Comparison of ENCODE assay signal across 17 cellular contexts in genomic region chr7:97313900-97314299, GRCh38.
DNase-seq lines count a peak whose midpoint lies in the region; ATAC-seq and TF ChIP-seq lines count a peak whose summit lies in the region.
"Had no signal": no experiment of that assay in that cellular context is flagged by ENCODE, and none has a peak within 500 bp of the region (broad histone marks: within the 10 kb centered on the region; RNA-seq: fewer than 3 reads in every experiment).

No MANE protein-coding gene starts in this region.

- H3K27ac Mint-ChIP-seq in GM23338 (no peak overlapping the region), endodermal cell (no peak overlapping the region)
- no peak overlapping the region for H3K27ac Mint-ChIP-seq in T-helper 2 cell treated with Interferon-gamma antibody and Interleukin-4, amounts not matched to agents 5 μg/mL and 100 μg/mL, for 36 hours
- H3K27ac Mint-ChIP-seq: CD14-positive monocyte; CD4-positive, alpha-beta memory T cell; HFFc6 had no signal

- TF ChIP-seq CTCF in GM23338 (conservative IDR thresholded peaks at IDR 0.05; ENCODE audit: low read depth in 2 of 2) (no peak), endodermal cell (conservative IDR thresholded peaks at IDR 0.05) (no peak), osteoblast (IDR thresholded peaks at IDR 0.05; ENCODE audit: extremely low read depth, low read depth, low read length) (no peak)

- H3K9me2 ChIP-seq in GM23338 (ENCODE audit: insufficient read depth) = peaks cover 8% of the 10 kb centered on the region; the same call in 1 of the 2 replicates

- no peaks in the 10 kb centered on the region for H4K20me1 ChIP-seq in GM23338 (replicated peaks; ENCODE audit: insufficient read depth)
- H4K20me1 ChIP-seq in osteoblast (ENCODE audit: insufficient read depth, low read length) = no peaks in the 10 kb centered on the region
- H4K20me1 ChIP-seq: BLaER1 had no signal

- H3K36me3 ChIP-seq in GM23338 (ENCODE audit: insufficient read depth) = peaks cover 6% of the 10 kb centered on the region; the same call in 1 of the 2 replicates
- no peaks in the 10 kb centered on the region for H3K36me3 ChIP-seq in HUES64 (ENCODE audit: insufficient read depth, low read length)
- H3K36me3 ChIP-seq in endodermal cell (ENCODE audit: control insufficient read depth, insufficient read depth, low read length) = no peaks in the 10 kb centered on the region
- no peaks in the 10 kb centered on the region for H3K36me3 ChIP-seq in osteoblast (ENCODE audit: insufficient read depth, low read length)
- H3K36me3 ChIP-seq: BLaER1 had no signal

- no peaks in the 10 kb centered on the region for H3F3A ChIP-seq in GM23338 (replicated peaks; ENCODE audit: low read depth)

- H3K4me3 Mint-ChIP-seq in GM23338 = no peak overlapping the region
- no peak overlapping the region for H3K4me3 Mint-ChIP-seq in endodermal cell
- H3K4me3 Mint-ChIP-seq in T-helper 2 cell treated with Interferon-gamma antibody and Interleukin-4, amounts not matched to agents 5 μg/mL and 100 μg/mL, for 36 hours = no peak overlapping the region
- H3K4me3 Mint-ChIP-seq: CD14-positive monocyte; CD4-positive, alpha-beta memory T cell; HFFc6 had no signal

- H3K27ac ChIP-seq in GM23338 (ENCODE audit: low read depth) (no peak overlapping the region), HUES64 (ENCODE audit: low read depth, low read length) (peak overlapping the region; percentile 56; the same call in 1 of the 2 replicates), endodermal cell (ENCODE audit: low read depth, low read length) (no peak overlapping the region), osteoblast (ENCODE audit: low read depth, low read length) (no peak overlapping the region)
- H3K27ac ChIP-seq: BLaER1 had no signal

- no peaks in the 10 kb centered on the region for H3K4me1 ChIP-seq in GM23338 (ENCODE audit: insufficient read depth)
- H3K4me1 ChIP-seq in HUES64 (ENCODE audit: insufficient read depth, low read length) = no peaks in the 10 kb centered on the region
- no peaks in the 10 kb centered on the region for H3K4me1 ChIP-seq in endodermal cell (ENCODE audit: control insufficient read depth, insufficient read depth, low read length)
- no peaks in the 10 kb centered on the region for H3K4me1 ChIP-seq in osteoblast (ENCODE audit: insufficient read depth, low read length)
- H3K4me1 ChIP-seq: BLaER1 had no signal

- H3K36me3 Mint-ChIP-seq in GM23338 (ENCODE audit: low read depth) (peaks cover 34% of the 10 kb centered on the region), endodermal cell (ENCODE audit: low read depth) (no peaks in the 10 kb centered on the region)
- no peaks in the 10 kb centered on the region for H3K36me3 Mint-ChIP-seq in T-helper 2 cell treated with Interferon-gamma antibody and Interleukin-4, amounts not matched to agents 5 μg/mL and 100 μg/mL, for 36 hours (ENCODE audit: low read depth)
- H3K36me3 Mint-ChIP-seq: CD14-positive monocyte; CD4-positive, alpha-beta memory T cell had no signal

- H3K79me2 ChIP-seq in GM23338 (replicated peaks; ENCODE audit: insufficient read depth) (no peaks in the 10 kb centered on the region), osteoblast (ENCODE audit: insufficient read depth, low read length) (no peaks in the 10 kb centered on the region)

- no peak overlapping the region for H3K4me3 ChIP-seq in GM23338
- H3K4me3 ChIP-seq in HUES64 (ENCODE audit: low read length) = no peak overlapping the region
- no peak overlapping the region for H3K4me3 ChIP-seq in endodermal cell (ENCODE audit: low read length)
- no peak overlapping the region for H3K4me3 ChIP-seq in osteoblast (ENCODE audit: insufficient read depth, low read length)
- H3K4me3 ChIP-seq: BLaER1 had no signal

- H3K9ac ChIP-seq in HUES64 (ENCODE audit: low read depth, low read length) (no peak overlapping the region), endodermal cell (ENCODE audit: extremely low read depth, low read length, poor library complexity, severe bottlenecking) (no peak overlapping the region)
- H3K9ac ChIP-seq: BLaER1 had no signal

- H3K27me3 ChIP-seq in GM23338 (ENCODE audit: insufficient read depth) = no peaks in the 10 kb centered on the region
- H3K27me3 ChIP-seq in HUES64 (ENCODE audit: insufficient read depth, low read length) = no peaks in the 10 kb centered on the region
- no peaks in the 10 kb centered on the region for H3K27me3 ChIP-seq in endodermal cell (ENCODE audit: control insufficient read depth, insufficient read depth, low read length, poor library complexity, severe bottlenecking)
- no peaks in the 10 kb centered on the region for H3K27me3 ChIP-seq in osteoblast (ENCODE audit: insufficient read depth, low read length)
- H3K27me3 ChIP-seq: BLaER1 had no signal

- no peak for ATAC-seq in GM23338
- ATAC-seq: HCT116 had no signal

- H3K4me1 Mint-ChIP-seq in GM23338 (peaks cover 8% of the 10 kb centered on the region; the same call in 2 of the 3 replicates), endodermal cell (no peaks in the 10 kb centered on the region)
- no peaks in the 10 kb centered on the region for H3K4me1 Mint-ChIP-seq in T-helper 2 cell treated with Interferon-gamma antibody and Interleukin-4, amounts not matched to agents 5 μg/mL and 100 μg/mL, for 36 hours (ENCODE audit: low read depth)
- H3K4me1 Mint-ChIP-seq: CD14-positive monocyte; CD4-positive, alpha-beta memory T cell had no signal

- peaks cover 61% of the 10 kb centered on the region for H3K9me3 Mint-ChIP-seq in GM23338
- H3K9me3 Mint-ChIP-seq in endodermal cell = peaks cover 28% of the 10 kb centered on the region
- peaks cover 6% of the 10 kb centered on the region for H3K9me3 Mint-ChIP-seq in T-helper 2 cell treated with Interferon-gamma antibody and Interleukin-4, amounts not matched to agents 5 μg/mL and 100 μg/mL, for 36 hours

- no peak overlapping the region for H3K4me2 ChIP-seq in GM23338
- no peak overlapping the region for H3K4me2 ChIP-seq in osteoblast (ENCODE audit: insufficient read depth, low read length)
- H3K4me2 ChIP-seq: BLaER1 had no signal

- H3K27me3 Mint-ChIP-seq in GM23338 (ENCODE audit: insufficient read depth, low read depth, poor library complexity) (peaks cover 8% of the 10 kb centered on the region), endodermal cell (ENCODE audit: insufficient read depth) (no peaks in the 10 kb centered on the region)
- H3K27me3 Mint-ChIP-seq in T-helper 2 cell treated with Interferon-gamma antibody and Interleukin-4, amounts not matched to agents 5 μg/mL and 100 μg/mL, for 36 hours (ENCODE audit: low read depth) = no peaks in the 10 kb centered on the region
- H3K27me3 Mint-ChIP-seq: CD4-positive, alpha-beta memory T cell had no signal

- WGBS in HUES64 = 51% methylated on average over 2 of the region's 4 CpGs
- WGBS in endodermal cell (ENCODE audit: insufficient coverage in 1 of 2, insufficient read length in 1 of 2), 2 experiments = 50 to 64% methylated on average over 1 to 3 of the region's 4 CpGs

- H2AFZ ChIP-seq in GM23338 = no peak overlapping the region
- H2AFZ ChIP-seq in osteoblast (ENCODE audit: low read length) = no peak overlapping the region

- H3K9me3 ChIP-seq in HUES64 (ENCODE audit: insufficient read depth, low read depth, low read length) (peaks cover 16% of the 10 kb centered on the region), endodermal cell (ENCODE audit: control insufficient read depth, low read length) (no peaks in the 10 kb centered on the region), osteoblast (ENCODE audit: low read depth, low read length) (no peaks in the 10 kb centered on the region)
- H3K9me3 ChIP-seq: BLaER1 had no signal

- DNase-seq in GM23338 (ENCODE audit: low spot score) (peak; percentile 66), endodermal cell (peak; percentile 52), iPS-NIHi7 (ENCODE audit: extremely low spot score) (peak; percentile 13), UCSD-AML1 (lab: John Stamatoyannopoulos, UW; ENCODE audit: unreplicated experiment) (no peak), osteoblast (ENCODE audit: insufficient read length, low spot score, missing footprints) (no peak)
- DNase-seq in activated CD4-positive, CD25-positive, alpha-beta regulatory T cell treated with anti-CD3 and anti-CD28 coated beads, Interleukin-2, amount 50 U/mL, for 72 hours = no peak
- no peak for DNase-seq in T-helper 2 cell treated with Interferon-gamma antibody and Interleukin-4, amounts not matched to agents 5 μg/mL and 100 μg/mL, for 36 hours (ENCODE audit: low spot score)
- DNase-seq: 8988T; CD4-positive, alpha-beta memory T cell; DMS153; DMS79; GF-D8; HFFc6 had no signal

TF ChIP-seq in GM23338, 12 proteins besides CTCF, POLR2A, EP300 and RAD21 (continues in another document):
- TF ChIP-seq ETS1 (IDR thresholded peaks at IDR 0.05) (no peak), ZNF331 (CRISPR knock-in tag; IDR thresholded peaks at IDR 0.05; ENCODE audit: low read depth) (no peak), POLR2AphosphoS5 (IDR thresholded peaks at IDR 0.05; ENCODE audit: low read depth) (no peak)

Comparison
In these comparisons a context has a peak if more than half of its experiments do, and no peak if none do; other contexts are left out.
1. DNase-seq: peak in GM23338 (single experiment), endodermal cell (single experiment) and iPS-NIHi7 (single experiment); none in UCSD-AML1 (single experiment), activated CD4-positive, CD25-positive, alpha-beta regulatory T cell treated with anti-CD3 and anti-CD28 coated beads, Interleukin-2, amount 50 U/mL, for 72 hours (single experiment), osteoblast (single experiment) and T-helper 2 cell treated with Interferon-gamma antibody and Interleukin-4, amounts not matched to agents 5 μg/mL and 100 μg/mL, for 36 hours (single experiment).